Comparison of ENCODE assay signal across 2 cellular contexts in genomic region chr11:20634044-20634443, GRCh38.
A peak's percentile ranks its signal among the peaks of the same experiment; 100 is the strongest.
TF ChIP-seq lines count a peak whose summit lies in the region.

No MANE protein-coding gene starts in this region.

TF ChIP-seq in K562, 482 proteins besides CTCF, POLR2A, EP300 and RAD21 (continues in another document):
- no peak for TF ChIP-seq NCOA2 (IDR thresholded peaks at IDR 0.05; ENCODE audit: partially characterized antibody in 2 of 2)
- TF ChIP-seq, protein P1, sequence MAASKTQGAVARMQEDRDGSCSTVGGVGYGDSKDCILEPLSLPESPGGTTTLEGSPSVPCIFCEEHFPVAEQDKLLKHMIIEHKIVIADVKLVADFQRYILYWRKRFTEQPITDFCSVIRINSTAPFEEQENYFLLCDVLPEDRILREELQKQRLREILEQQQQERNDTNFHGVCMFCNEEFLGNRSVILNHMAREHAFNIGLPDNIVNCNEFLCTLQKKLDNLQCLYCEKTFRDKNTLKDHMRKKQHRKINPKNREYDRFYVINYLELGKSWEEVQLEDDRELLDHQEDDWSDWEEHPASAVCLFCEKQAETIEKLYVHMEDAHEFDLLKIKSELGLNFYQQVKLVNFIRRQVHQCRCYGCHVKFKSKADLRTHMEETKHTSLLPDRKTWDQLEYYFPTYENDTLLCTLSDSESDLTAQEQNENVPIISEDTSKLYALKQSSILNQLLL (CRISPR knock-in tag; IDR thresholded peaks at IDR 0.05; ENCODE audit: borderline replicate concordance) = no peak
- TF ChIP-seq PHTF2 (CRISPR knock-in tag; IDR thresholded peaks at IDR 0.05) = no peak
- no peak for TF ChIP-seq ZNF140 (CRISPR knock-in tag; IDR thresholded peaks at IDR 0.05)
- TF ChIP-seq SRSF9 (IDR thresholded peaks at IDR 0.05; ENCODE audit: borderline replicate concordance, low read depth, low read length) = no peak
- TF ChIP-seq STAG1 (CRISPR knock-in tag; IDR thresholded peaks at IDR 0.05; ENCODE audit: borderline replicate concordance) = peak; percentile 50; the same call in 1 of the 2 replicates
- TF ChIP-seq SMC3 (conservative IDR thresholded peaks at IDR 0.05; ENCODE audit: insufficient read depth, low read depth, low read length) = 0 out of 2 replicates have a peak, but pooled peaks have one; percentile 19
- TF ChIP-seq NR3C1 (CRISPR knock-in tag; IDR thresholded peaks at IDR 0.05) = no peak
- TF ChIP-seq, protein P2, sequence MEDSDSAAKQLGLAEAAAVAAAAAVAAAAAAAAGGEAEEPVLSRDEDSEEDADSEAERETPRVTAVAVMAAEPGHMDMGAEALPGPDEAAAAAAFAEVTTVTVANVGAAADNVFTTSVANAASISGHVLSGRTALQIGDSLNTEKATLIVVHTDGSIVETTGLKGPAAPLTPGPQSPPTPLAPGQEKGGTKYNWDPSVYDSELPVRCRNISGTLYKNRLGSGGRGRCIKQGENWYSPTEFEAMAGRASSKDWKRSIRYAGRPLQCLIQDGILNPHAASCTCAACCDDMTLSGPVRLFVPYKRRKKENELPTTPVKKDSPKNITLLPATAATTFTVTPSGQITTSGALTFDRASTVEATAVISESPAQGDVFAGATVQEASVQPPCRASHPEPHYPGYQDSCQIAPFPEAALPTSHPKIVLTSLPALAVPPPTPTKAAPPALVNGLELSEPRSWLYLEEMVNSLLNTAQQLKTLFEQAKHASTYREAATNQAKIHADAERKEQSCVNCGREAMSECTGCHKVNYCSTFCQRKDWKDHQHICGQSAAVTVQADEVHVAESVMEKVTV (CRISPR knock-in tag; IDR thresholded peaks at IDR 0.05) = 0 out of 2 replicates have a peak, but pooled peaks have one; percentile 17
- TF ChIP-seq PTTG1 (tag; IDR thresholded peaks at IDR 0.05; ENCODE audit: low read depth) = no peak
- no peak for TF ChIP-seq MXI1 (IDR thresholded peaks at IDR 0.05; ENCODE audit: low read depth, low read length)
- TF ChIP-seq HSF4 (CRISPR knock-in tag; IDR thresholded peaks at IDR 0.05; ENCODE audit: borderline replicate concordance) = no peak
- no peak for TF ChIP-seq ZNF324 (CRISPR knock-in tag; IDR thresholded peaks at IDR 0.05)
- TF ChIP-seq, protein P3, sequence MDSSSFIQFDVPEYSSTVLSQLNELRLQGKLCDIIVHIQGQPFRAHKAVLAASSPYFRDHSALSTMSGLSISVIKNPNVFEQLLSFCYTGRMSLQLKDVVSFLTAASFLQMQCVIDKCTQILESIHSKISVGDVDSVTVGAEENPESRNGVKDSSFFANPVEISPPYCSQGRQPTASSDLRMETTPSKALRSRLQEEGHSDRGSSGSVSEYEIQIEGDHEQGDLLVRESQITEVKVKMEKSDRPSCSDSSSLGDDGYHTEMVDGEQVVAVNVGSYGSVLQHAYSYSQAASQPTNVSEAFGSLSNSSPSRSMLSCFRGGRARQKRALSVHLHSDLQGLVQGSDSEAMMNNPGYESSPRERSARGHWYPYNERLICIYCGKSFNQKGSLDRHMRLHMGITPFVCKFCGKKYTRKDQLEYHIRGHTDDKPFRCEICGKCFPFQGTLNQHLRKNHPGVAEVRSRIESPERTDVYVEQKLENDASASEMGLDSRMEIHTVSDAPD (CRISPR knock-in tag; IDR thresholded peaks at IDR 0.05) = no peak
- no peak for TF ChIP-seq ZKSCAN8 (CRISPR knock-in tag; IDR thresholded peaks at IDR 0.05)
- no peak for TF ChIP-seq C11orf30 (IDR thresholded peaks at IDR 0.05; ENCODE audit: low read depth)
- TF ChIP-seq ZNF583 (CRISPR knock-in tag; IDR thresholded peaks at IDR 0.05) = no peak

TF ChIP-seq in neural cell, 6 proteins besides CTCF, POLR2A, EP300 and RAD21:
- TF ChIP-seq POLR2AphosphoS5 (IDR thresholded peaks at IDR 0.05) (no peak), EZH2 (IDR thresholded peaks at IDR 0.05; ENCODE audit: borderline replicate concordance, insufficient read depth, low read length, poor library complexity, severe bottlenecking) (no peak), MXI1 (conservative IDR thresholded peaks at IDR 0.05; ENCODE audit: poor library complexity, severe bottlenecking) (no peak), SMC3 (conservative IDR thresholded peaks at IDR 0.05; ENCODE audit: poor library complexity) (no peak), TAF1 (IDR thresholded peaks at IDR 0.05; ENCODE audit: low read depth) (no peak)
- TF ChIP-seq, protein P4, sequence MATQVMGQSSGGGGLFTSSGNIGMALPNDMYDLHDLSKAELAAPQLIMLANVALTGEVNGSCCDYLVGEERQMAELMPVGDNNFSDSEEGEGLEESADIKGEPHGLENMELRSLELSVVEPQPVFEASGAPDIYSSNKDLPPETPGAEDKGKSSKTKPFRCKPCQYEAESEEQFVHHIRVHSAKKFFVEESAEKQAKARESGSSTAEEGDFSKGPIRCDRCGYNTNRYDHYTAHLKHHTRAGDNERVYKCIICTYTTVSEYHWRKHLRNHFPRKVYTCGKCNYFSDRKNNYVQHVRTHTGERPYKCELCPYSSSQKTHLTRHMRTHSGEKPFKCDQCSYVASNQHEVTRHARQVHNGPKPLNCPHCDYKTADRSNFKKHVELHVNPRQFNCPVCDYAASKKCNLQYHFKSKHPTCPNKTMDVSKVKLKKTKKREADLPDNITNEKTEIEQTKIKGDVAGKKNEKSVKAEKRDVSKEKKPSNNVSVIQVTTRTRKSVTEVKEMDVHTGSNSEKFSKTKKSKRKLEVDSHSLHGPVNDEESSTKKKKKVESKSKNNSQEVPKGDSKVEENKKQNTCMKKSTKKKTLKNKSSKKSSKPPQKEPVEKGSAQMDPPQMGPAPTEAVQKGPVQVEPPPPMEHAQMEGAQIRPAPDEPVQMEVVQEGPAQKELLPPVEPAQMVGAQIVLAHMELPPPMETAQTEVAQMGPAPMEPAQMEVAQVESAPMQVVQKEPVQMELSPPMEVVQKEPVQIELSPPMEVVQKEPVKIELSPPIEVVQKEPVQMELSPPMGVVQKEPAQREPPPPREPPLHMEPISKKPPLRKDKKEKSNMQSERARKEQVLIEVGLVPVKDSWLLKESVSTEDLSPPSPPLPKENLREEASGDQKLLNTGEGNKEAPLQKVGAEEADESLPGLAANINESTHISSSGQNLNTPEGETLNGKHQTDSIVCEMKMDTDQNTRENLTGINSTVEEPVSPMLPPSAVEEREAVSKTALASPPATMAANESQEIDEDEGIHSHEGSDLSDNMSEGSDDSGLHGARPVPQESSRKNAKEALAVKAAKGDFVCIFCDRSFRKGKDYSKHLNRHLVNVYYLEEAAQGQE (IDR thresholded peaks at IDR 0.05; ENCODE audit: borderline replicate concordance) = no peak
